Comparison of ENCODE assay signal across 9 cellular contexts in genomic region chr5:51380603-51381207, GRCh38. TPM values are rescaled to one million over a fixed set of nuclear protein-coding genes. Genes with fewer than 3 reads are reported as not detected.
DNase-seq lines count a peak whose midpoint lies in the region; ATAC-seq and TF ChIP-seq lines count a peak whose summit lies in the region.
"Had no signal": no experiment of that assay in that cellular context is flagged by ENCODE, and none has a peak within 500 bp of the region (broad histone marks: within the 10 kb centered on the region; RNA-seq: fewer than 3 reads in every experiment).

No MANE protein-coding gene starts in this region.

- H3K36me3 ChIP-seq in ovary (no peaks in the 10 kb centered on the region), aorta (ENCODE audit: control insufficient read depth in 1 of 2, insufficient read depth in 2 of 2, low read length in 1 of 2) (no peaks in the 10 kb centered on the region)

- DNase-seq in GM12865 (ENCODE audit: low read depth), result peak; percentile 19
- peak; percentile 84 for DNase-seq in NCI-H748 treated with DMSO at 0.1 percent for 48 hours (lab: John Stamatoyannopoulos, UW)
- DNase-seq in fibroblast of the aortic adventitia (ENCODE audit: low read depth), result peak; percentile 53
- DNase-seq in midbrain (lab: John Stamatoyannopoulos, UW), result no peak
- DNase-seq in activated CD4-positive, alpha-beta memory T cell treated with anti-CD3 and anti-CD28 coated beads for 36 hours, result no peak
- no peak for DNase-seq in ovary
- no peak for DNase-seq in aorta

- H3K27ac Mint-ChIP-seq in activated CD4-positive, alpha-beta memory T cell treated with anti-CD3 and anti-CD28 coated beads for 36 hours, result no peak overlapping the region

- no peak for TF ChIP-seq EP300 in ovary (IDR thresholded peaks at IDR 0.05)

- ATAC-seq in aorta (ENCODE audit: low FRiP score), result no peak

- H3K9me3 Mint-ChIP-seq in activated CD4-positive, alpha-beta memory T cell treated with anti-CD3 and anti-CD28 coated beads for 36 hours, result no peaks in the 10 kb centered on the region

- no peak overlapping the region for H3K4me3 Mint-ChIP-seq in activated CD4-positive, alpha-beta memory T cell treated with anti-CD3 and anti-CD28 coated beads for 36 hours

- POLR2A ChIA-PET in activated CD4-positive, alpha-beta memory T cell treated with anti-CD3 and anti-CD28 coated beads for 36 hours (lab: Charles Lee), result no interaction called here

- WGBS in ovary, 3 donors, result 2 to 4% (median 4%) methylated on average over 7 of the region's 7 CpGs
- WGBS in aorta, 2 donors, result 4 to 6% methylated on average over 7 of the region's 7 CpGs

- CTCF ChIA-PET in activated CD4-positive, alpha-beta memory T cell treated with anti-CD3 and anti-CD28 coated beads for 36 hours (lab: Charles Lee), result interaction anchor here (0.7 kb wide), 1 partner anchor 78 kb away, joined by 3 read pairs; no protein-coding TSS in a partner anchor

- peaks cover 6% of the 10 kb centered on the region for H3K4me1 ChIP-seq in ovary (ENCODE audit: insufficient read depth)
- H3K4me1 ChIP-seq in aorta (ENCODE audit: control insufficient read depth in 1 of 2, insufficient read depth in 2 of 2, low read length in 2 of 2), result no peaks in the 10 kb centered on the region

- peak; percentile 84 for TF ChIP-seq CTCF in 22Rv1 (IDR thresholded peaks at IDR 0.05)
- peak; percentile 44 for TF ChIP-seq CTCF in GM12865 (IDR thresholded peaks at IDR 0.05; ENCODE audit: insufficient read depth, low read depth, low read length, missing control alignments)
- TF ChIP-seq CTCF in fibroblast of the aortic adventitia (IDR thresholded peaks at IDR 0.05; ENCODE audit: insufficient read depth, low read length), result peak; percentile 67
- TF ChIP-seq CTCF in ovary (IDR thresholded peaks at IDR 0.05), result no peak

- peaks cover 3% of the 10 kb centered on the region for H3K36me3 Mint-ChIP-seq in activated CD4-positive, alpha-beta memory T cell treated with anti-CD3 and anti-CD28 coated beads for 36 hours

- intact Hi-C loops in activated CD4-positive, alpha-beta memory T cell treated with anti-CD3 and anti-CD28 coated beads for 36 hours (cut with micrococcal nuclease), result loop anchor here (2.0 kb wide), 3 partner anchors 414 to 1276 kb away; no protein-coding TSS in a partner anchor
- intact Hi-C loops in ovary (cut with DNase I) (no loop called here), aorta (cut with DNase I) (no loop called here)

- H3K27ac ChIP-seq in 22Rv1 (no peak overlapping the region), ovary (no peak overlapping the region), aorta (ENCODE audit: low read depth in 1 of 2, low read length in 2 of 2) (no peak overlapping the region)

- H3K4me1 Mint-ChIP-seq in activated CD4-positive, alpha-beta memory T cell treated with anti-CD3 and anti-CD28 coated beads for 36 hours (ENCODE audit: low read depth), result peaks cover 8% of the 10 kb centered on the region

- H3K27me3 ChIP-seq in ovary (no peaks in the 10 kb centered on the region), aorta (ENCODE audit: control insufficient read depth in 1 of 2, insufficient read depth in 2 of 2, low read length in 1 of 2) (peaks cover 0 to 2% of the 10 kb centered on the region in 2 donors)

- H3K9me3 ChIP-seq in ovary (no peaks in the 10 kb centered on the region), aorta (ENCODE audit: control insufficient read depth, low read length) (no peaks in the 10 kb centered on the region)

- TF ChIP-seq POLR2A in ovary (IDR thresholded peaks at IDR 0.05), result no peak

- peaks cover 86% of the 10 kb centered on the region for H3K27me3 Mint-ChIP-seq in activated CD4-positive, alpha-beta memory T cell treated with anti-CD3 and anti-CD28 coated beads for 36 hours

- no peak overlapping the region for H3K4me3 ChIP-seq in GM12865 (ENCODE audit: low read depth, low read length)
- H3K4me3 ChIP-seq in fibroblast of the aortic adventitia (ENCODE audit: low read depth, low read length), result no peak overlapping the region
- H3K4me3 ChIP-seq in ovary, result no peak overlapping the region
- H3K4me3 ChIP-seq in aorta (ENCODE audit: low read length in 2 of 2), result no peak overlapping the region

RNA-seq across cellular contexts. Expression of gene ISL1, which starts 2.5 kb away (rescaled TPM):
- total RNA-seq in fibroblast of the aortic adventitia (ENCODE audit: low replicate concordance) (0.18 and 2.6 TPM in 2 replicates), ovary (not detected), aorta (under 1 TPM in 1 of 2 donors, not detected in 1; 0.69 TPM)
- total RNA-seq in activated CD4-positive, alpha-beta memory T cell treated with anti-CD3 and anti-CD28 coated beads for 36 hours, result not detected
- polyA plus RNA-seq in ovary (not detected), aorta (not detected)
- total RNA-seq: mononuclear cell had no signal

Comparison
In these comparisons a context has a peak if more than half of its experiments do, and no peak if none do; other contexts are left out.
1. CTCF ChIP-seq: peak in 22Rv1 (single experiment), GM12865 (single experiment) and fibroblast of the aortic adventitia (single experiment); none in ovary (0 of 3).
2. DNase-seq: peak in GM12865 (single experiment), NCI-H748 treated with DMSO at 0.1 percent for 48 hours (single experiment) and fibroblast of the aortic adventitia (single experiment); none in midbrain (single experiment), activated CD4-positive, alpha-beta memory T cell treated with anti-CD3 and anti-CD28 coated beads for 36 hours (single experiment), ovary (0 of 5) and aorta (0 of 2).